25 cellular contexts compared by ENCODE assay signal in genomic region chr12:108218911-108219310, GRCh38.
"Had no signal": no experiment of that assay in that cellular context is flagged by ENCODE, and none has a peak within 500 bp of the region (broad histone marks: within the 10 kb centered on the region; RNA-seq: fewer than 3 reads in every experiment).

No MANE protein-coding gene starts in this region.

- ATAC-seq: activated CD4-positive, alpha-beta T cell treated with anti-CD3 and anti-CD28 coated beads for 36 hours; activated T-cell treated with anti-CD3 and anti-CD28 coated beads, Interleukin-2, amount 50 U/mL, for 72 hours; Panc1; Right ventricle myocardium inferior; T-cell had no signal

- H3K4me3 ChIP-seq: SK-N-MC had no signal

- DNase-seq: activated CD4-positive, alpha-beta memory T cell treated with anti-CD3 and anti-CD28 coated beads, Interleukin-2, amount 10 ng/mL, durations not matched to agents 7 days and 5 days; activated CD4-positive, alpha-beta T cell treated with anti-CD3 and anti-CD28 coated beads for 36 hours; activated CD4-positive, alpha-beta T cell treated with anti-CD3 and anti-CD28 coated beads, Interleukin-2, amount 50 U/mL, for 1 hour; activated gamma-delta T cell treated with Interleukin-2 at 50 U/mL for 16 hours; activated naive CD4-positive, alpha-beta T cell treated with anti-CD3 and anti-CD28 coated beads, Interleukin-2, amount 10 ng/mL, durations not matched to agents 7 days and 5 days; activated naive CD8-positive, alpha-beta T cell treated with anti-CD3 and anti-CD28 coated beads for 36 hours; activated T-cell treated with anti-CD3 and anti-CD28 coated beads for 4 hours; activated T-cell treated with anti-CD3 and anti-CD28 coated beads, Interleukin-2, amount 50 U/mL, for 72 hours; cerebellar nuclear complex; NCI-H1092; NCI-H1436; NCI-H187 treated with DMSO at 0.1 percent for 48 hours; NCI-H2081 treated with DMSO at 0.1 percent for 48 hours; NCI-H226; NCI-H510A; NCI-H774; NK-92 treated with Interleukin-12 subunit alpha and Interleukin-12 subunit beta, amount 100 ng/mL, for 24 hours; OCI-M1; RPMI8226; T-cell had no signal

- H3K27ac ChIP-seq: KMS-11, SK-N-MC, VCaP had no signal
